Comparison of ENCODE assay signal across 9 cellular contexts in genomic region chr1:17539526-17540254, GRCh38. TPM values are rescaled to one million over a fixed set of nuclear protein-coding genes. Genes with fewer than 3 reads are reported as not detected.
DNase-seq lines count a peak whose midpoint lies in the region; ATAC-seq and TF ChIP-seq lines count a peak whose summit lies in the region.
"Had no signal": no experiment of that assay in that cellular context is flagged by ENCODE, and none has a peak within 500 bp of the region (broad histone marks: within the 10 kb centered on the region; RNA-seq: fewer than 3 reads in every experiment).

A gene with protein sequence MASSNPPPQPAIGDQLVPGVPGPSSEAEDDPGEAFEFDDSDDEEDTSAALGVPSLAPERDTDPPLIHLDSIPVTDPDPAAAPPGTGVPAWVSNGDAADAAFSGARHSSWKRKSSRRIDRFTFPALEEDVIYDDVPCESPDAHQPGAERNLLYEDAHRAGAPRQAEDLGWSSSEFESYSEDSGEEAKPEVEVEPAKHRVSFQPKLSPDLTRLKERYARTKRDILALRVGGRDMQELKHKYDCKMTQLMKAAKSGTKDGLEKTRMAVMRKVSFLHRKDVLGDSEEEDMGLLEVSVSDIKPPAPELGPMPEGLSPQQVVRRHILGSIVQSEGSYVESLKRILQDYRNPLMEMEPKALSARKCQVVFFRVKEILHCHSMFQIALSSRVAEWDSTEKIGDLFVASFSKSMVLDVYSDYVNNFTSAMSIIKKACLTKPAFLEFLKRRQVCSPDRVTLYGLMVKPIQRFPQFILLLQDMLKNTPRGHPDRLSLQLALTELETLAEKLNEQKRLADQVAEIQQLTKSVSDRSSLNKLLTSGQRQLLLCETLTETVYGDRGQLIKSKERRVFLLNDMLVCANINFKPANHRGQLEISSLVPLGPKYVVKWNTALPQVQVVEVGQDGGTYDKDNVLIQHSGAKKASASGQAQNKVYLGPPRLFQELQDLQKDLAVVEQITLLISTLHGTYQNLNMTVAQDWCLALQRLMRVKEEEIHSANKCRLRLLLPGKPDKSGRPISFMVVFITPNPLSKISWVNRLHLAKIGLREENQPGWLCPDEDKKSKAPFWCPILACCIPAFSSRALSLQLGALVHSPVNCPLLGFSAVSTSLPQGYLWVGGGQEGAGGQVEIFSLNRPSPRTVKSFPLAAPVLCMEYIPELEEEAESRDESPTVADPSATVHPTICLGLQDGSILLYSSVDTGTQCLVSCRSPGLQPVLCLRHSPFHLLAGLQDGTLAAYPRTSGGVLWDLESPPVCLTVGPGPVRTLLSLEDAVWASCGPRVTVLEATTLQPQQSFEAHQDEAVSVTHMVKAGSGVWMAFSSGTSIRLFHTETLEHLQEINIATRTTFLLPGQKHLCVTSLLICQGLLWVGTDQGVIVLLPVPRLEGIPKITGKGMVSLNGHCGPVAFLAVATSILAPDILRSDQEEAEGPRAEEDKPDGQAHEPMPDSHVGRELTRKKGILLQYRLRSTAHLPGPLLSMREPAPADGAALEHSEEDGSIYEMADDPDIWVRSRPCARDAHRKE (N-terminal part only) (plus strand): TSS chr1:17539698. CDS start chr1:17580596, 40,898 bp downstream.

- H3K9me3 ChIP-seq in WERI-Rb-1 (ENCODE audit: severe bottlenecking), result no peaks in the 10 kb centered on the region

- H3K27ac ChIP-seq in WERI-Rb-1, result peak within 1 kb of the TSS; percentile 93

- DNase-seq in NCI-H146 (lab: John Stamatoyannopoulos, UW), result peak; percentile 12
- no peak for DNase-seq in NCI-H146 treated with DMSO at 0.1 percent for 48 hours (lab: John Stamatoyannopoulos, UW; ENCODE audit: unreplicated experiment)
- no peak for DNase-seq in WERI-Rb-1
- no peak for DNase-seq in cardiac septum (ENCODE audit: low spot score)
- DNase-seq in posterior cingulate gyrus, result peak in 6 of 10 donors; percentile 21 to 84 (median 42)
- no peak for DNase-seq in T-helper 9 cell
- DNase-seq: CD4-positive, CD25-positive, alpha-beta regulatory T cell had no signal

- intact Hi-C loops in cardiac septum (cut with DNase I) (no loop called here), posterior cingulate gyrus (cut with DNase I) (no loop called here)

- H3K27me3 ChIP-seq in WERI-Rb-1 (ENCODE audit: insufficient read depth, low read depth, severe bottlenecking), result no peaks in the 10 kb centered on the region

- no peak for TF ChIP-seq CTCF in WERI-Rb-1 (IDR thresholded peaks at IDR 0.05; ENCODE audit: low read depth, low read length)

- no peak for ATAC-seq in GM21526 (IDR thresholded peaks at IDR 0.05; ENCODE audit: low FRiP score, unreplicated experiment)
- no peak for ATAC-seq in HG03521 (IDR thresholded peaks at IDR 0.05; ENCODE audit: unreplicated experiment)

- peak within 1 kb of the TSS; percentile 68 for H3K4me3 ChIP-seq in WERI-Rb-1 (ENCODE audit: low read depth, low read length)

- no peaks in the 10 kb centered on the region for H3K36me3 ChIP-seq in WERI-Rb-1

RNA-seq across cellular contexts. Expression of the gene that starts here (rescaled TPM):
- total RNA-seq in cardiac septum, result 59.8 TPM
- total RNA-seq: CD4-positive, CD25-positive, alpha-beta regulatory T cell had no signal

Comparison
In these comparisons a context has a peak if more than half of its experiments do, and no peak if none do; other contexts are left out.
1. DNase-seq: peak in NCI-H146 (single experiment) and posterior cingulate gyrus (6 of 10); none in NCI-H146 treated with DMSO at 0.1 percent for 48 hours (single experiment), WERI-Rb-1 (single experiment), cardiac septum (single experiment) and T-helper 9 cell (single experiment).